ENCODE assay signal across 20 cellular contexts in genomic region chr13:68047889-68048288, GRCh38.
"Had no signal": no experiment of that assay in that cellular context is flagged by ENCODE, and none has a peak within 500 bp of the region (broad histone marks: within the 10 kb centered on the region; RNA-seq: fewer than 3 reads in every experiment).

No MANE protein-coding gene starts in this region.

- H3K36me3 ChIP-seq: left ventricle myocardium inferior, tibial nerve, uterus, WERI-Rb-1 had no signal

- H3K27me3 ChIP-seq: foreskin keratinocyte, tibial nerve, uterus had no signal

- H3K4me3 ChIP-seq: dorsolateral prefrontal cortex, left ventricle myocardium inferior, mucosa of descending colon, tibial nerve, uterus had no signal

- H3K27ac ChIP-seq: dorsolateral prefrontal cortex, foreskin keratinocyte, left ventricle myocardium inferior, tibial nerve, uterus, WERI-Rb-1 had no signal

- DNase-seq: activated CD4-positive, alpha-beta T cell treated with anti-CD3 and anti-CD28 coated beads for 1 hour; activated CD4-positive, alpha-beta T cell treated with anti-CD3 and anti-CD28 coated beads, Interleukin-2, amount 50 U/mL, for 48 hours; activated naive CD4-positive, alpha-beta T cell treated with Interleukin-2 at 50 U/mL for 16 hours; activated naive CD8-positive, alpha-beta T cell treated with anti-CD3 and anti-CD28 coated beads, Interleukin-2, amount 10 ng/mL, durations not matched to agents 7 days and 5 days; activated T-cell treated with anti-CD3 and anti-CD28 coated beads for 4 hours; amygdala; central memory CD4-positive, alpha-beta T cell; dorsolateral prefrontal cortex; glutamatergic neuron; hypothalamus; kidney; left ventricle myocardium inferior; mucosa of descending colon; naive B cell; right cardiac atrium; stimulated activated CD4-positive, alpha-beta T cell treated with anti-CD3 and anti-CD28 coated beads, Interleukin-2, amount 100 ng/mL, for 48 hours; uterus; WERI-Rb-1 had no signal

- ATAC-seq: foreskin keratinocyte, mucosa of descending colon, right cardiac atrium had no signal

- H3K4me1 ChIP-seq: foreskin keratinocyte, left ventricle myocardium inferior, tibial nerve, uterus had no signal

- H3K9me3 ChIP-seq: left ventricle myocardium inferior, mucosa of descending colon, tibial nerve, uterus had no signal
